ENCODE assay signal across 29 cellular contexts in the genomic region with DNA sequence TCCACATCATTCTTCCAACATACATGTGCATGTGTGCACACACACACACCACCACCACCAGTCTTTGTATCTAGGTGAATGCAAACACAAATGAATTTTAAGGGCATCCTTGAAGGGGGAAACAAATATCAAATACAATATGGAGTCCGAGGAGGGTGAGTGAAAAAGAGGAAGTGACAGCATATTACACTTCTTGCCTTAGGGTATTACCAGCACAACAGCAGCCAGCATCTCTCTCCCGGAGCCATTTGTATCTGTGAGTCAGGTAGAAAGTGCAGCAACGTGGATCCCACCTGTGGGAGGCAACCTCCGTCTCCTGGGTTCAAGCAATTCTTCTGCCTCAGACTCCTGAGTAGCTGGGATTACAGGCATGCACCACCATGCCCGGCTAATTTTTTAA.
"Had no signal": no experiment of that assay in that cellular context is flagged by ENCODE, and none has a peak within 500 bp of the region (broad histone marks: within the 10 kb centered on the region; RNA-seq: fewer than 3 reads in every experiment).

No MANE protein-coding gene starts in this region.

- H3K4me1 ChIP-seq: esophagus muscularis mucosa, foreskin keratinocyte, gastrocnemius medialis, heart right ventricle had no signal

- H2AFZ ChIP-seq: hepatocyte had no signal

- H3K4me3 ChIP-seq: body of pancreas, esophagus muscularis mucosa, gastrocnemius medialis, heart right ventricle, hepatocyte had no signal

- ATAC-seq: activated T-cell treated with anti-CD3 and anti-CD28 coated beads, Interleukin-2, amount 50 U/mL, for 72 hours; body of pancreas; effector memory CD8-positive, alpha-beta T cell; foreskin keratinocyte; gastrocnemius medialis; heart right ventricle; T-helper 17 cell had no signal

- H3K27me3 ChIP-seq: body of pancreas, esophagus muscularis mucosa, foreskin keratinocyte, gastrocnemius medialis, heart right ventricle, hepatocyte had no signal

- FAIRE-seq: colon, TTC549 had no signal

- H3K79me2 ChIP-seq: hepatocyte had no signal

- DNase-seq: activated CD4-positive, alpha-beta memory T cell treated with anti-CD3 and anti-CD28 coated beads, Interleukin-2, amount 10 ng/mL, durations not matched to agents 7 days and 5 days; activated CD4-positive, alpha-beta T cell treated with anti-CD3 and anti-CD28 coated beads for 1 hour; activated CD4-positive, alpha-beta T cell treated with anti-CD3 and anti-CD28 coated beads for 4 hours; activated CD4-positive, alpha-beta T cell treated with anti-CD3 and anti-CD28 coated beads, Interleukin-2, amount 10 ng/mL, durations not matched to agents 7 days and 5 days; activated CD4-positive, alpha-beta T cell treated with anti-CD3 and anti-CD28 coated beads, Interleukin-2, amount 50 U/mL, for 4 hours; activated CD8-positive, alpha-beta memory T cell treated with anti-CD3 and anti-CD28 coated beads, Interleukin-2, amount 50 U/mL, for 48 hours; activated naive CD4-positive, alpha-beta T cell; activated naive CD4-positive, alpha-beta T cell treated with anti-CD3 and anti-CD28 coated beads, Interleukin-2, amount 50 U/mL, for 16 hours; activated T-cell treated with anti-CD3 and anti-CD28 coated beads for 4 hours; activated T-cell treated with anti-CD3 and anti-CD28 coated beads, Interleukin-2, amount 50 U/mL, for 24 hours; activated T-cell treated with anti-CD3 and anti-CD28 coated beads, Interleukin-2, amount 50 U/mL, for 72 hours; amniotic stem cell; anterior cingulate cortex; body of pancreas; caudate nucleus; cortex of kidney; dermis blood vessel endothelial cell; effector CD4-positive, alpha-beta T cell; effector memory CD8-positive, alpha-beta T cell; erythroblast; foreskin keratinocyte; gastrocnemius medialis; heart right ventricle; T-helper 17 cell had no signal

- H3K9me3 ChIP-seq: body of pancreas, esophagus muscularis mucosa, gastrocnemius medialis, heart right ventricle had no signal

- H3K27ac ChIP-seq: body of pancreas, esophagus muscularis mucosa, foreskin keratinocyte, gastrocnemius medialis, heart right ventricle, hepatocyte, VCaP had no signal

- H3K4me2 ChIP-seq: hepatocyte had no signal

- H3K36me3 ChIP-seq: esophagus muscularis mucosa, gastrocnemius medialis, heart right ventricle had no signal
